1 cellular context compared by ENCODE assay signal in the genomic region with DNA sequence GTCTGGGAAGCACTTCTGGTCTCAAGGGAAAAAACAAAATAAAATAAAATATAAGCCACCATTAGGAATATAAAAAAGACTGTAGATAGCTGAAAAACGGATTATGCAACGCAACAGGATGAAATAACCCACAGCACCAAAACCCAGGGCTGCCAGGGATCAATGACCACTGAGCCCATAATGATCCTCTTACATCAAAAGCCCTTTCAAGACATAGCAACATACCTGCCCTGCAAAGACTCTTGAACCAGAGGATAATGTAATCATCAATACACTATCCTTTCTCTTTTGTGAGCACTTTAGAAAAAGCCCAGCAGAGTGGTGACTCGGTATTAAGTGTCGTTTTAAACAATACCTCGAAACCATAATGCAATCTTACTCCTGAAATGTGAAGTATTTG.
TF ChIP-seq lines count a peak whose summit lies in the region.

No MANE protein-coding gene starts in this region.

TF ChIP-seq in WTC11, 78 proteins besides CTCF, POLR2A, EP300 and RAD21 (continued from another document):
- TF ChIP-seq, protein P1, sequence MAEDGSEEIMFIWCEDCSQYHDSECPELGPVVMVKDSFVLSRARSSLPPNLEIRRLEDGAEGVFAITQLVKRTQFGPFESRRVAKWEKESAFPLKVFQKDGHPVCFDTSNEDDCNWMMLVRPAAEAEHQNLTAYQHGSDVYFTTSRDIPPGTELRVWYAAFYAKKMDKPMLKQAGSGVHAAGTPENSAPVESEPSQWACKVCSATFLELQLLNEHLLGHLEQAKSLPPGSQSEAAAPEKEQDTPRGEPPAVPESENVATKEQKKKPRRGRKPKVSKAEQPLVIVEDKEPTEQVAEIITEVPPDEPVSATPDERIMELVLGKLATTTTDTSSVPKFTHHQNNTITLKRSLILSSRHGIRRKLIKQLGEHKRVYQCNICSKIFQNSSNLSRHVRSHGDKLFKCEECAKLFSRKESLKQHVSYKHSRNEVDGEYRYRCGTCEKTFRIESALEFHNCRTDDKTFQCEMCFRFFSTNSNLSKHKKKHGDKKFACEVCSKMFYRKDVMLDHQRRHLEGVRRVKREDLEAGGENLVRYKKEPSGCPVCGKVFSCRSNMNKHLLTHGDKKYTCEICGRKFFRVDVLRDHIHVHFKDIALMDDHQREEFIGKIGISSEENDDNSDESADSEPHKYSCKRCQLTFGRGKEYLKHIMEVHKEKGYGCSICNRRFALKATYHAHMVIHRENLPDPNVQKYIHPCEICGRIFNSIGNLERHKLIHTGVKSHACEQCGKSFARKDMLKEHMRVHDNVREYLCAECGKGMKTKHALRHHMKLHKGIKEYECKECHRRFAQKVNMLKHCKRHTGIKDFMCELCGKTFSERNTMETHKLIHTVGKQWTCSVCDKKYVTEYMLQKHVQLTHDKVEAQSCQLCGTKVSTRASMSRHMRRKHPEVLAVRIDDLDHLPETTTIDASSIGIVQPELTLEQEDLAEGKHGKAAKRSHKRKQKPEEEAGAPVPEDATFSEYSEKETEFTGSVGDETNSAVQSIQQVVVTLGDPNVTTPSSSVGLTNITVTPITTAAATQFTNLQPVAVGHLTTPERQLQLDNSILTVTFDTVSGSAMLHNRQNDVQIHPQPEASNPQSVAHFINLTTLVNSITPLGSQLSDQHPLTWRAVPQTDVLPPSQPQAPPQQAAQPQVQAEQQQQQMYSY (CRISPR knock-in tag; IDR thresholded peaks at IDR 0.05): no peak
- no peak for TF ChIP-seq IRF2 (CRISPR knock-in tag; IDR thresholded peaks at IDR 0.05; ENCODE audit: borderline replicate concordance, low read depth)
- TF ChIP-seq JAZF1 (CRISPR knock-in tag; IDR thresholded peaks at IDR 0.05): no peak
- TF ChIP-seq EMX1 (CRISPR knock-in tag; IDR thresholded peaks at IDR 0.05): no peak
- no peak for TF ChIP-seq NFATC4 (CRISPR knock-in tag; IDR thresholded peaks at IDR 0.05)
TF ChIP-seq in WTC11: peak in this region for 0.
